Comparison of ENCODE assay signal across 19 cellular contexts in genomic region chr1:184019066-184019465, GRCh38.
"Had no signal": no experiment of that assay in that cellular context is flagged by ENCODE, and none has a peak within 500 bp of the region (broad histone marks: within the 10 kb centered on the region; RNA-seq: fewer than 3 reads in every experiment).

No MANE protein-coding gene starts in this region.

- H3K27ac ChIP-seq: left lung, tibial nerve, vagina had no signal

- H3K4me3 Mint-ChIP-seq: activated CD8-positive, alpha-beta T cell treated with anti-CD3 and anti-CD28 coated beads for 36 hours; central memory CD8-positive, alpha-beta T cell; dendritic cell treated with granulocyte-macrophage colony-stimulating factor and Interleukin-4, amounts not matched to agents 40 ng/mL and 50 ng/mL, for 4 days; effector memory CD8-positive, alpha-beta T cell; memory B cell; natural killer cell treated with Interleukin-12 subunit alpha and Interleukin-12 subunit beta and Interleukin-15 and Interleukin-18, amount 100 ng/mL, for 72 hours; WTC11 had no signal

- DNase-seq: activated CD4-positive, alpha-beta T cell treated with anti-CD3 and anti-CD28 coated beads for 48 hours; activated CD8-positive, alpha-beta T cell treated with anti-CD3 and anti-CD28 coated beads for 36 hours; activated gamma-delta T cell; activated T-cell treated with anti-CD3 and anti-CD28 coated beads, Interleukin-2, amount 50 U/mL, for 48 hours; effector memory CD8-positive, alpha-beta T cell; foreskin melanocyte; islet precursor cell; left lung; stimulated activated CD4-positive, alpha-beta T cell treated with anti-CD3 and anti-CD28 coated beads, Interleukin-12 subunit alpha, Interleukin-12 subunit beta, amount 100 ng/mL, for 4 hours; stimulated activated CD4-positive, alpha-beta T cell treated with anti-CD3 and anti-CD28 coated beads, Interleukin-2, amount 100 ng/mL, for 24 hours; SW 1271 had no signal

- H3K4me1 Mint-ChIP-seq: central memory CD8-positive, alpha-beta T cell; memory B cell had no signal

- H3K36me3 Mint-ChIP-seq: activated naive CD4-positive, alpha-beta T cell treated with anti-CD3 and anti-CD28 coated beads, Interleukin-2, amount 50 U/mL, for 72 hours; memory B cell; natural killer cell treated with Interleukin-12 subunit alpha and Interleukin-12 subunit beta and Interleukin-15 and Interleukin-18, amount 100 ng/mL, for 72 hours; WTC11 had no signal

- H3K9me3 ChIP-seq: left lung, tibial nerve, vagina had no signal

- ATAC-seq: activated CD8-positive, alpha-beta T cell treated with anti-CD3 and anti-CD28 coated beads for 36 hours; activated naive CD4-positive, alpha-beta T cell treated with anti-CD3 and anti-CD28 coated beads, Interleukin-2, amount 50 U/mL, for 72 hours; effector memory CD8-positive, alpha-beta T cell; left lung; natural killer cell treated with Interleukin-12 subunit alpha and Interleukin-12 subunit beta and Interleukin-15 and Interleukin-18, amount 100 ng/mL, for 72 hours; WTC11 had no signal

- H3K27me3 ChIP-seq: left lung, tibial nerve, vagina had no signal

- H3K27ac Mint-ChIP-seq: activated CD8-positive, alpha-beta T cell treated with anti-CD3 and anti-CD28 coated beads for 36 hours; activated naive CD4-positive, alpha-beta T cell treated with anti-CD3 and anti-CD28 coated beads, Interleukin-2, amount 50 U/mL, for 72 hours; dendritic cell treated with granulocyte-macrophage colony-stimulating factor and Interleukin-4, amounts not matched to agents 40 ng/mL and 50 ng/mL, for 4 days; effector memory CD8-positive, alpha-beta T cell; memory B cell; natural killer cell treated with Interleukin-12 subunit alpha and Interleukin-12 subunit beta and Interleukin-15 and Interleukin-18, amount 100 ng/mL, for 72 hours; WTC11 had no signal

- H3K4me3 ChIP-seq: left lung, tibial nerve, vagina had no signal

- H3K9me3 Mint-ChIP-seq: activated CD8-positive, alpha-beta T cell treated with anti-CD3 and anti-CD28 coated beads for 36 hours; central memory CD8-positive, alpha-beta T cell; dendritic cell treated with granulocyte-macrophage colony-stimulating factor and Interleukin-4, amounts not matched to agents 40 ng/mL and 50 ng/mL, for 4 days; effector memory CD8-positive, alpha-beta T cell; memory B cell; natural killer cell treated with Interleukin-12 subunit alpha and Interleukin-12 subunit beta and Interleukin-15 and Interleukin-18, amount 100 ng/mL, for 72 hours had no signal

- H3K36me3 ChIP-seq: left lung, tibial nerve, vagina had no signal

- H3K27me3 Mint-ChIP-seq: central memory CD8-positive, alpha-beta T cell; dendritic cell treated with granulocyte-macrophage colony-stimulating factor and Interleukin-4, amounts not matched to agents 40 ng/mL and 50 ng/mL, for 4 days had no signal
